ENCODE assay signal across 20 cellular contexts in the genomic region with DNA sequence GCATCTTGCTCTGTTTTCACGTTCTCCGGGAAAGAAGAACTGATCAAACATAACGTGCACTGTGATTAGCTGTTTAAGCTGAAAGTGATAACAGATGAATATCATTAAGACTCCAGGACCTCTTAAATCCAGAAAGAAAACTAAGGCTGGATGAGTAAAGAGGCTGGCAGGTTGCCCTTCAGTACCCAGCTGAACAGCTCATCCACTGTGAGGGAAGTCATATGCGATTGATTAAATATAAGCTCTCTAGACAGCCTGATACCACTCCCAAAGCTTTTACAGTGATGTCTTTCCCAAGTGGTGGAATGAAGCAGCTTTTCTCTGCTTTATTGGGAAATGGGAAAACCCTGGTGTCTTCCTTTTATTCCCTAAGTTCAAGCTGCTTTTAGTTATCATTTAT.
DNase-seq lines count a peak whose midpoint lies in the region; TF ChIP-seq lines count a peak whose summit lies in the region.
"Had no signal": no experiment of that assay in that cellular context is flagged by ENCODE, and none has a peak within 500 bp of the region (broad histone marks: within the 10 kb centered on the region; RNA-seq: fewer than 3 reads in every experiment).

No MANE protein-coding gene starts in this region.

- in situ Hi-C loops in astrocyte of the spinal cord (cut with HindIII; ENCODE audit: low sequenced_read_pairs) = no loop called here

- H3K4me3 ChIP-seq in HFF-Myc (replicated peaks; ENCODE audit: low read depth, low read length) = no peak overlapping the region
- H3K4me3 ChIP-seq in astrocyte of the spinal cord (ENCODE audit: low read depth, low read length) = no peak overlapping the region
- H3K4me3 ChIP-seq: BLaER1 treated with 17β-estradiol and CSF1 and Interleukin-3, amounts not matched to agents 10 nM and 100 nM; left lung; SK-N-MC; transverse colon had no signal

- DNase-seq in AG08396 (ENCODE audit: low spot score) (peak; percentile 41), HFF-Myc (ENCODE audit: extremely low read depth, low read depth) (peak; percentile 89), astrocyte of the spinal cord (ENCODE audit: low read depth, low spot score) (peak; percentile 78), medulla oblongata (ENCODE audit: extremely low spot score) (peak; percentile 4), HT-29 (ENCODE audit: low spot score) (no peak), HuH-7 (ENCODE audit: low spot score) (no peak), NCI-H2171 (lab: John Stamatoyannopoulos, UW) (no peak)
- DNase-seq in activated effector memory CD4-positive, alpha-beta T cell treated with Interleukin-2 at 50 U/mL for 16 hours = no peak
- DNase-seq: activated CD4-positive, alpha-beta memory T cell treated with anti-CD3 and anti-CD28 coated beads for 36 hours; activated T-cell treated with anti-CD3 and anti-CD28 coated beads, Interleukin-2, amount 50 U/mL, for 72 hours; cortex of kidney; H7; left lung; naive thymus-derived CD4-positive, alpha-beta T cell; NCI-H1105; NCI-H2227 treated with DMSO at 0.1 percent for 48 hours; stimulated activated CD4-positive, alpha-beta T cell treated with anti-CD3 and anti-CD28 coated beads, Interleukin-4, amount 100 ng/mL, for 1 hour; transverse colon had no signal

- TF ChIP-seq CTCF in HFF-Myc (IDR thresholded peaks at IDR 0.05; ENCODE audit: low read depth, low read length, missing control alignments) (no peak), astrocyte of the spinal cord (IDR thresholded peaks at IDR 0.05; ENCODE audit: low read depth, low read length) (no peak)

Comparison
In these comparisons a context has a peak if more than half of its experiments do, and no peak if none do; other contexts are left out.
1. DNase-seq: peak in AG08396 (single experiment), HFF-Myc (single experiment), astrocyte of the spinal cord (single experiment) and medulla oblongata (single experiment); none in HT-29 (single experiment), activated effector memory CD4-positive, alpha-beta T cell treated with Interleukin-2 at 50 U/mL for 16 hours (single experiment), HuH-7 (single experiment) and NCI-H2171 (single experiment).